Comparison of ENCODE assay signal across 9 cellular contexts in genomic region chr2:181411105-181411849, GRCh38. TPM values are rescaled to one million over a fixed set of nuclear protein-coding genes. Genes with fewer than 3 reads are reported as not detected.
DNase-seq lines count a peak whose midpoint lies in the region; ATAC-seq and TF ChIP-seq lines count a peak whose summit lies in the region.
"Had no signal": no experiment of that assay in that cellular context is flagged by ENCODE, and none has a peak within 500 bp of the region (broad histone marks: within the 10 kb centered on the region; RNA-seq: fewer than 3 reads in every experiment).

No MANE protein-coding gene starts in this region.

- no peak overlapping the region for H3K27ac Mint-ChIP-seq in activated CD4-positive, alpha-beta T cell treated with anti-CD3 and anti-CD28 coated beads, Interleukin-2, amount 10 ng/mL, durations not matched to agents 7 days and 5 days
- H3K27ac Mint-ChIP-seq: brain had no signal

- H3K4me2 ChIP-seq in Karpas-422 (ENCODE audit: low read depth, low read length, poor library complexity, severe bottlenecking), result peak overlapping the region; percentile 77
- H3K4me2 ChIP-seq in SU-DHL-6 (ENCODE audit: low read depth, low read length, poor library complexity, severe bottlenecking), result peak overlapping the region; percentile 27

- peaks cover 41% of the 10 kb centered on the region for H3K9me3 Mint-ChIP-seq in activated CD4-positive, alpha-beta T cell treated with anti-CD3 and anti-CD28 coated beads, Interleukin-2, amount 10 ng/mL, durations not matched to agents 7 days and 5 days

- H3K9me2 ChIP-seq in Karpas-422 (replicated peaks; ENCODE audit: insufficient read depth, low read length), result no peaks in the 10 kb centered on the region
- H3K9me2 ChIP-seq in SU-DHL-6 (replicated peaks; ENCODE audit: insufficient read depth, low read length), result no peaks in the 10 kb centered on the region

- CTCF ChIA-PET in activated CD4-positive, alpha-beta T cell treated with anti-CD3 and anti-CD28 coated beads, Interleukin-2, amount 10 ng/mL, durations not matched to agents 7 days and 5 days (lab: Charles Lee), result interaction anchor here (0.6 to 0.9 kb wide), 2 partner anchors 18 to 307 kb away, joined by 3 read pairs; no protein-coding TSS in a partner anchor

- H3K4me3 Mint-ChIP-seq in activated CD4-positive, alpha-beta T cell treated with anti-CD3 and anti-CD28 coated beads, Interleukin-2, amount 10 ng/mL, durations not matched to agents 7 days and 5 days, result no peak overlapping the region
- H3K4me3 Mint-ChIP-seq: brain had no signal

- no peaks in the 10 kb centered on the region for H3K27me3 Mint-ChIP-seq in activated CD4-positive, alpha-beta T cell treated with anti-CD3 and anti-CD28 coated beads, Interleukin-2, amount 10 ng/mL, durations not matched to agents 7 days and 5 days

- POLR2A ChIA-PET in activated CD4-positive, alpha-beta T cell treated with anti-CD3 and anti-CD28 coated beads, Interleukin-2, amount 10 ng/mL, durations not matched to agents 7 days and 5 days (lab: Charles Lee), result no interaction called here

- H3K4me3 ChIP-seq in GM12864 (ENCODE audit: low read depth, low read length), result no peak overlapping the region
- peak overlapping the region; percentile 57 for H3K4me3 ChIP-seq in Karpas-422 (ENCODE audit: low read length)
- H3K4me3 ChIP-seq in SU-DHL-6 (ENCODE audit: insufficient read depth, low read length, poor library complexity, severe bottlenecking), result no peak overlapping the region

- no peak for TF ChIP-seq CTCF in GM12864 (IDR thresholded peaks at IDR 0.05; ENCODE audit: low read depth, low read length, missing control alignments)
- TF ChIP-seq CTCF in SU-DHL-6 (IDR thresholded peaks at IDR 0.05; ENCODE audit: insufficient read depth, low read length, poor library complexity, severe bottlenecking), result no peak

- peak; percentile 56 for DNase-seq in GM12864 (ENCODE audit: low read depth)
- DNase-seq in Karpas-422, result peak; percentile 99
- DNase-seq in AG08395 (ENCODE audit: low spot score), result no peak
- DNase-seq in activated effector memory CD4-positive, alpha-beta T cell treated with Interleukin-2 at 50 U/mL for 16 hours, result no peak
- no peak for DNase-seq in activated CD4-positive, alpha-beta T cell treated with anti-CD3 and anti-CD28 coated beads, Interleukin-2, amount 10 ng/mL, durations not matched to agents 7 days and 5 days
- no peak for DNase-seq in activated naive CD4-positive, alpha-beta T cell (lab: John Stamatoyannopoulos, UW)

- no peaks in the 10 kb centered on the region for H4K20me1 ChIP-seq in Karpas-422 (ENCODE audit: insufficient read depth, low read depth, low read length)
- no peaks in the 10 kb centered on the region for H4K20me1 ChIP-seq in SU-DHL-6 (ENCODE audit: low read depth, low read length)

- peak; percentile 98 for ATAC-seq in GM21786 (IDR thresholded peaks at IDR 0.05; ENCODE audit: unreplicated experiment)

- H3K27ac ChIP-seq in Karpas-422 (ENCODE audit: low read length) (peak overlapping the region; percentile 99), SU-DHL-6 (ENCODE audit: low read depth, low read length) (0 out of 2 replicates have a peak overlapping the region, but pooled peaks have one; percentile 23)

- peaks cover 26% of the 10 kb centered on the region for H3K36me3 ChIP-seq in Karpas-422 (ENCODE audit: insufficient read depth, low read length)
- no peaks in the 10 kb centered on the region for H3K36me3 ChIP-seq in SU-DHL-6 (ENCODE audit: low read length)

- H3K4me1 Mint-ChIP-seq in activated CD4-positive, alpha-beta T cell treated with anti-CD3 and anti-CD28 coated beads, Interleukin-2, amount 10 ng/mL, durations not matched to agents 7 days and 5 days, result peaks cover 4% of the 10 kb centered on the region

- peaks cover 9% of the 10 kb centered on the region; the same call in 1 of the 2 replicates for H3K79me2 ChIP-seq in Karpas-422 (ENCODE audit: low read length)
- H3K79me2 ChIP-seq in SU-DHL-6 (ENCODE audit: insufficient read depth, low read length), result no peaks in the 10 kb centered on the region

- H3K27me3 ChIP-seq in Karpas-422 (ENCODE audit: low read length), result no peaks in the 10 kb centered on the region
- no peaks in the 10 kb centered on the region for H3K27me3 ChIP-seq in SU-DHL-6 (ENCODE audit: low read length)

- no peak overlapping the region for H2AFZ ChIP-seq in Karpas-422 (ENCODE audit: low read length)
- H2AFZ ChIP-seq in SU-DHL-6 (ENCODE audit: low read depth, low read length, severe bottlenecking), result peak overlapping the region; percentile 60

- peak overlapping the region; percentile 78 for H3K9ac ChIP-seq in Karpas-422 (ENCODE audit: low read length)
- peak overlapping the region; percentile 11; the same call in 1 of the 2 replicates for H3K9ac ChIP-seq in SU-DHL-6 (ENCODE audit: low read length)

- H3K36me3 Mint-ChIP-seq in activated CD4-positive, alpha-beta T cell treated with anti-CD3 and anti-CD28 coated beads, Interleukin-2, amount 10 ng/mL, durations not matched to agents 7 days and 5 days (ENCODE audit: low read depth), result peaks cover 30% of the 10 kb centered on the region
- H3K36me3 Mint-ChIP-seq: brain had no signal

- no peaks in the 10 kb centered on the region for H3F3A ChIP-seq in SU-DHL-6 (ENCODE audit: insufficient read depth)

- H3K4me1 ChIP-seq in Karpas-422 (ENCODE audit: low read length), result peaks cover 73% of the 10 kb centered on the region

- H3K9me3 ChIP-seq in Karpas-422 (ENCODE audit: low read length) (no peaks in the 10 kb centered on the region), SU-DHL-6 (ENCODE audit: insufficient read depth, low read length) (no peaks in the 10 kb centered on the region)

RNA-seq across cellular contexts. Expression of gene ITGA4, which starts 45.9 kb away (rescaled TPM):
- 176 and 244 TPM in 2 replicates for total RNA-seq in Karpas-422 (2014; rRNA removed; shearing (Covaris generic); ENCODE audit: low replicate concordance)
- 100 to 1,000 TPM; 160 to 163 TPM for total RNA-seq in activated CD4-positive, alpha-beta T cell treated with anti-CD3 and anti-CD28 coated beads, Interleukin-2, amount 10 ng/mL, durations not matched to agents 7 days and 5 days

Comparison
In these comparisons a context has a peak if more than half of its experiments do, and no peak if none do; other contexts are left out.
1. DNase-seq: peak in GM12864 (single experiment) and Karpas-422 (single experiment); none in AG08395 (single experiment), activated effector memory CD4-positive, alpha-beta T cell treated with Interleukin-2 at 50 U/mL for 16 hours (single experiment), activated CD4-positive, alpha-beta T cell treated with anti-CD3 and anti-CD28 coated beads, Interleukin-2, amount 10 ng/mL, durations not matched to agents 7 days and 5 days (single experiment) and activated naive CD4-positive, alpha-beta T cell (0 of 4).